ENCODE assay signal across 1 cellular context in the genomic region with DNA sequence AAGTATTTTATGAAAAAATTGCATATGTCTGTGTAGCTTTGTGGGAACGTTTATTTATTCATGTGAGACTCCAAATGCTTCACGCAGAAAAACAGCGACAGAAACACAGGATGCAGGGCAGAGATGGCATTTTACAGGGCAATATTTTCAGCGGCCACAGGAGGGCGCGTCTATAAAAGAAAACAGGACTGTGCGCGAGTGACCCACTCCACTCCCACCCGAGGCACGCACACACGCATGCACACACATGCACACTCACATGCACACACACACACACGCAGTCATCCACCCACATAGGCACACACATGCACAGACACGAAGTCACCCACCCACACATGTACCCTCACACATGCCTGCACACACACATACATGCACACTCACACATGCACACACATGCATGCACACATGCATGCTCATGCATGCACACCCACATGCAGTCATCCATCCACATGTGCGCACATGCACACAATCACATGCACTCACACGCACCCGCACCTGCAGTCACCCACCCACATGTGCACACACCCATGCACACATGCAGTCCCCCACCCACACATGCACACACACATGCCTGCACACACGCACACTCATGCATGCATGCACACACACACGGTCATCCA.
TF ChIP-seq lines count a peak whose summit lies in the region.

No MANE protein-coding gene starts in this region.

TF ChIP-seq in K562, 482 proteins besides CTCF, POLR2A, EP300 and RAD21 (continued from another document and continues in another):
- TF ChIP-seq, protein P1, sequence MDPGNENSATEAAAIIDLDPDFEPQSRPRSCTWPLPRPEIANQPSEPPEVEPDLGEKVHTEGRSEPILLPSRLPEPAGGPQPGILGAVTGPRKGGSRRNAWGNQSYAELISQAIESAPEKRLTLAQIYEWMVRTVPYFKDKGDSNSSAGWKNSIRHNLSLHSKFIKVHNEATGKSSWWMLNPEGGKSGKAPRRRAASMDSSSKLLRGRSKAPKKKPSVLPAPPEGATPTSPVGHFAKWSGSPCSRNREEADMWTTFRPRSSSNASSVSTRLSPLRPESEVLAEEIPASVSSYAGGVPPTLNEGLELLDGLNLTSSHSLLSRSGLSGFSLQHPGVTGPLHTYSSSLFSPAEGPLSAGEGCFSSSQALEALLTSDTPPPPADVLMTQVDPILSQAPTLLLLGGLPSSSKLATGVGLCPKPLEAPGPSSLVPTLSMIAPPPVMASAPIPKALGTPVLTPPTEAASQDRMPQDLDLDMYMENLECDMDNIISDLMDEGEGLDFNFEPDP (CRISPR knock-in tag; IDR thresholded peaks at IDR 0.05), result no peak
- no peak for TF ChIP-seq CGGBP1 (CRISPR knock-in tag; IDR thresholded peaks at IDR 0.05)
- TF ChIP-seq, protein P2, sequence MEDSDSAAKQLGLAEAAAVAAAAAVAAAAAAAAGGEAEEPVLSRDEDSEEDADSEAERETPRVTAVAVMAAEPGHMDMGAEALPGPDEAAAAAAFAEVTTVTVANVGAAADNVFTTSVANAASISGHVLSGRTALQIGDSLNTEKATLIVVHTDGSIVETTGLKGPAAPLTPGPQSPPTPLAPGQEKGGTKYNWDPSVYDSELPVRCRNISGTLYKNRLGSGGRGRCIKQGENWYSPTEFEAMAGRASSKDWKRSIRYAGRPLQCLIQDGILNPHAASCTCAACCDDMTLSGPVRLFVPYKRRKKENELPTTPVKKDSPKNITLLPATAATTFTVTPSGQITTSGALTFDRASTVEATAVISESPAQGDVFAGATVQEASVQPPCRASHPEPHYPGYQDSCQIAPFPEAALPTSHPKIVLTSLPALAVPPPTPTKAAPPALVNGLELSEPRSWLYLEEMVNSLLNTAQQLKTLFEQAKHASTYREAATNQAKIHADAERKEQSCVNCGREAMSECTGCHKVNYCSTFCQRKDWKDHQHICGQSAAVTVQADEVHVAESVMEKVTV (CRISPR knock-in tag; IDR thresholded peaks at IDR 0.05), result 0 out of 2 replicates have a peak, but pooled peaks have one; percentile 25
- TF ChIP-seq POLR2H (tag; IDR thresholded peaks at IDR 0.05; ENCODE audit: low read depth), result no peak
- TF ChIP-seq SAFB (IDR thresholded peaks at IDR 0.05; ENCODE audit: borderline replicate concordance, low read depth, low read length), result peak; percentile 72; the same call in 1 of the 2 replicates
- no peak for TF ChIP-seq BCL6 (CRISPR knock-in tag; IDR thresholded peaks at IDR 0.05)
- no peak for TF ChIP-seq CUX1 (CRISPR knock-in tag; IDR thresholded peaks at IDR 0.05)
- peak; percentile 50; the same call in 1 of the 2 replicates for TF ChIP-seq THRAP3 (IDR thresholded peaks at IDR 0.05; ENCODE audit: borderline replicate concordance)
- no peak for TF ChIP-seq CEBPB (tag; IDR thresholded peaks at IDR 0.05)
- TF ChIP-seq ILF3 (IDR thresholded peaks at IDR 0.05; ENCODE audit: borderline replicate concordance), result no peak
- TF ChIP-seq RBBP5 (IDR thresholded peaks at IDR 0.05; ENCODE audit: borderline replicate concordance, insufficient read depth, low read length, poor library complexity, severe bottlenecking), result no peak
- TF ChIP-seq SRSF1 (IDR thresholded peaks at IDR 0.05; ENCODE audit: low read depth, low read length), result no peak
- no peak for TF ChIP-seq HNRNPLL (IDR thresholded peaks at IDR 0.05; ENCODE audit: low read depth, low read length, poor library complexity, severe bottlenecking)
- TF ChIP-seq, protein P3, sequence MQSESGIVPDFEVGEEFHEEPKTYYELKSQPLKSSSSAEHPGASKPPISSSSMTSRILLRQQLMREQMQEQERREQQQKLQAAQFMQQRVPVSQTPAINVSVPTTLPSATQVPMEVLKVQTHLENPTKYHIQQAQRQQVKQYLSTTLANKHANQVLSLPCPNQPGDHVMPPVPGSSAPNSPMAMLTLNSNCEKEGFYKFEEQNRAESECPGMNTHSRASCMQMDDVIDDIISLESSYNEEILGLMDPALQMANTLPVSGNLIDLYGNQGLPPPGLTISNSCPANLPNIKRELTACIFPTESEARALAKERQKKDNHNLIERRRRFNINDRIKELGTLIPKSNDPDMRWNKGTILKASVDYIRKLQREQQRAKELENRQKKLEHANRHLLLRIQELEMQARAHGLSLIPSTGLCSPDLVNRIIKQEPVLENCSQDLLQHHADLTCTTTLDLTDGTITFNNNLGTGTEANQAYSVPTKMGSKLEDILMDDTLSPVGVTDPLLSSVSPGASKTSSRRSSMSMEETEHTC (IDR thresholded peaks at IDR 0.05), result no peak
- TF ChIP-seq MED1 (CRISPR knock-in tag; IDR thresholded peaks at IDR 0.05; ENCODE audit: borderline replicate concordance), result 0 out of 2 replicates have a peak, but pooled peaks have one; percentile 90
- no peak for TF ChIP-seq NFE2L1 (tag; IDR thresholded peaks at IDR 0.05; ENCODE audit: borderline replicate concordance, low read depth)
- no peak for TF ChIP-seq POU5F1 (IDR thresholded peaks at IDR 0.05; ENCODE audit: borderline replicate concordance, low read depth, low read length, partially characterized antibody)
- no peak for TF ChIP-seq C11orf30 (IDR thresholded peaks at IDR 0.05; ENCODE audit: low read depth)
- no peak for TF ChIP-seq SLC30A9 (CRISPR knock-in tag; IDR thresholded peaks at IDR 0.05)
- no peak for TF ChIP-seq FOXP4 (CRISPR knock-in tag; IDR thresholded peaks at IDR 0.05; ENCODE audit: borderline replicate concordance)
- no peak for TF ChIP-seq PHB (CRISPR knock-in tag; IDR thresholded peaks at IDR 0.05)
- no peak for TF ChIP-seq U2AF1 (optimal IDR thresholded peaks at IDR 0.05; ENCODE audit: low read depth, low read length)
- TF ChIP-seq ZNF717 (CRISPR knock-in tag; IDR thresholded peaks at IDR 0.05), result no peak
- no peak for TF ChIP-seq ZNF384 (IDR thresholded peaks at IDR 0.05; ENCODE audit: low read depth, low read length)
- TF ChIP-seq ZFP1 (CRISPR knock-in tag; IDR thresholded peaks at IDR 0.05), result no peak
- TF ChIP-seq, protein P4, sequence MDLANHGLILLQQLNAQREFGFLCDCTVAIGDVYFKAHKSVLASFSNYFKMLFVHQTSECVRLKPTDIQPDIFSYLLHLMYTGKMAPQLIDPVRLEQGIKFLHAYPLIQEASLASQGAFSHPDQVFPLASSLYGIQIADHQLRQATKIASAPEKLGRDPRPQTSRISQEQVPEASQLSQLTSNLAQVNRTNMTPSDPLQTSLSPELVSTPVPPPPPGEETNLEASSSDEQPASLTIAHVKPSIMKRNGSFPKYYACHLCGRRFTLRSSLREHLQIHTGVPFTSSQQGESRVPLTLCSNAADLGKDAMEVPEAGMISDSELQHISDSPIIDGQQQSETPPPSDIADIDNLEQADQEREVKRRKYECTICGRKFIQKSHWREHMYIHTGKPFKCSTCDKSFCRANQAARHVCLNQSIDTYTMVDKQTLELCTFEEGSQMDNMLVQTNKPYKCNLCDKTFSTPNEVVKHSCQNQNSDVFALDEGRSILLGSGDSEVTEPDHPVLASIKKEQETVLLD (IDR thresholded peaks at IDR 0.05), result no peak
- TF ChIP-seq ARID2 (IDR thresholded peaks at IDR 0.05), result peak; percentile 59; the same call in 1 of the 2 replicates
- no peak for TF ChIP-seq ZNF785 (CRISPR knock-in tag; IDR thresholded peaks at IDR 0.05)
- no peak for TF ChIP-seq ZNF644 (tag; IDR thresholded peaks at IDR 0.05; ENCODE audit: low read depth)
- TF ChIP-seq, protein P5, sequence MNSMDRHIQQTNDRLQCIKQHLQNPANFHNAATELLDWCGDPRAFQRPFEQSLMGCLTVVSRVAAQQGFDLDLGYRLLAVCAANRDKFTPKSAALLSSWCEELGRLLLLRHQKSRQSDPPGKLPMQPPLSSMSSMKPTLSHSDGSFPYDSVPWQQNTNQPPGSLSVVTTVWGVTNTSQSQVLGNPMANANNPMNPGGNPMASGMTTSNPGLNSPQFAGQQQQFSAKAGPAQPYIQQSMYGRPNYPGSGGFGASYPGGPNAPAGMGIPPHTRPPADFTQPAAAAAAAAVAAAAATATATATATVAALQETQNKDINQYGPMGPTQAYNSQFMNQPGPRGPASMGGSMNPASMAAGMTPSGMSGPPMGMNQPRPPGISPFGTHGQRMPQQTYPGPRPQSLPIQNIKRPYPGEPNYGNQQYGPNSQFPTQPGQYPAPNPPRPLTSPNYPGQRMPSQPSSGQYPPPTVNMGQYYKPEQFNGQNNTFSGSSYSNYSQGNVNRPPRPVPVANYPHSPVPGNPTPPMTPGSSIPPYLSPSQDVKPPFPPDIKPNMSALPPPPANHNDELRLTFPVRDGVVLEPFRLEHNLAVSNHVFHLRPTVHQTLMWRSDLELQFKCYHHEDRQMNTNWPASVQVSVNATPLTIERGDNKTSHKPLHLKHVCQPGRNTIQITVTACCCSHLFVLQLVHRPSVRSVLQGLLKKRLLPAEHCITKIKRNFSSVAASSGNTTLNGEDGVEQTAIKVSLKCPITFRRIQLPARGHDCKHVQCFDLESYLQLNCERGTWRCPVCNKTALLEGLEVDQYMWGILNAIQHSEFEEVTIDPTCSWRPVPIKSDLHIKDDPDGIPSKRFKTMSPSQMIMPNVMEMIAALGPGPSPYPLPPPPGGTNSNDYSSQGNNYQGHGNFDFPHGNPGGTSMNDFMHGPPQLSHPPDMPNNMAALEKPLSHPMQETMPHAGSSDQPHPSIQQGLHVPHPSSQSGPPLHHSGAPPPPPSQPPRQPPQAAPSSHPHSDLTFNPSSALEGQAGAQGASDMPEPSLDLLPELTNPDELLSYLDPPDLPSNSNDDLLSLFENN (IDR thresholded peaks at IDR 0.05; ENCODE audit: low read depth in 2 of 2, low read length in 2 of 2), result no peak
- TF ChIP-seq NELFE (IDR thresholded peaks at IDR 0.05; ENCODE audit: insufficient read depth, insufficient read length), result no peak
- no peak for TF ChIP-seq ZNF778 (CRISPR knock-in tag; IDR thresholded peaks at IDR 0.05)
- TF ChIP-seq, protein P6, sequence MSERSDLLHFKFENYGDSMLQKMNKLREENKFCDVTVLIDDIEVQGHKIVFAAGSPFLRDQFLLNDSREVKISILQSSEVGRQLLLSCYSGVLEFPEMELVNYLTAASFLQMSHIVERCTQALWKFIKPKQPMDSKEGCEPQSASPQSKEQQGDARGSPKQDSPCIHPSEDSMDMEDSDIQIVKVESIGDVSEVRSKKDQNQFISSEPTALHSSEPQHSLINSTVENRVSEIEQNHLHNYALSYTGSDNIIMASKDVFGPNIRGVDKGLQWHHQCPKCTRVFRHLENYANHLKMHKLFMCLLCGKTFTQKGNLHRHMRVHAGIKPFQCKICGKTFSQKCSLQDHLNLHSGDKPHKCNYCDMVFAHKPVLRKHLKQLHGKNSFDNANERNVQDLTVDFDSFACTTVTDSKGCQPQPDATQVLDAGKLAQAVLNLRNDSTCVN (CRISPR knock-in tag; IDR thresholded peaks at IDR 0.05), result 0 out of 2 replicates have a peak, but pooled peaks have one; percentile 23
- TF ChIP-seq TRIM28 (IDR thresholded peaks at IDR 0.05), result no peak
- TF ChIP-seq ELF4 (CRISPR knock-in tag; IDR thresholded peaks at IDR 0.05), result no peak
- no peak for TF ChIP-seq TGIF2 (CRISPR knock-in tag; IDR thresholded peaks at IDR 0.05)
- TF ChIP-seq ZNF133 (CRISPR knock-in tag; IDR thresholded peaks at IDR 0.05), result no peak
- TF ChIP-seq, protein P7, sequence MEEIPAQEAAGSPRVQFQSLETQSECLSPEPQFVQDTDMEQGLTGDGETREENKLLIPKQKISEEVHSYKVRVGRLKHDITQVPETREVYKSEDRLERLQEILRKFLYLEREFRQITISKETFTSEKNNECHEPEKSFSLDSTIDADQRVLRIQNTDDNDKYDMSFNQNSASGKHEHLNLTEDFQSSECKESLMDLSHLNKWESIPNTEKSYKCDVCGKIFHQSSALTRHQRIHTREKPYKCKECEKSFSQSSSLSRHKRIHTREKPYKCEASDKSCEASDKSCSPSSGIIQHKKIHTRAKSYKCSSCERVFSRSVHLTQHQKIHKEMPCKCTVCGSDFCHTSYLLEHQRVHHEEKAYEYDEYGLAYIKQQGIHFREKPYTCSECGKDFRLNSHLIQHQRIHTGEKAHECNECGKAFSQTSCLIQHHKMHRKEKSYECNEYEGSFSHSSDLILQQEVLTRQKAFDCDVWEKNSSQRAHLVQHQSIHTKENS (CRISPR knock-in tag; IDR thresholded peaks at IDR 0.05), result no peak
